Comparison of ENCODE assay signal across 10 cellular contexts in genomic region chr1:54577612-54578011, GRCh38. TPM values are rescaled to one million over a fixed set of nuclear protein-coding genes. Genes with fewer than 3 reads are reported as not detected.
DNase-seq lines count a peak whose midpoint lies in the region; ATAC-seq and TF ChIP-seq lines count a peak whose summit lies in the region.
"Had no signal": no experiment of that assay in that cellular context is flagged by ENCODE, and none has a peak within 500 bp of the region (broad histone marks: within the 10 kb centered on the region; RNA-seq: fewer than 3 reads in every experiment).

No MANE protein-coding gene starts in this region.

- in situ Hi-C loops in astrocyte of the cerebellum (cut with HindIII; ENCODE audit: low sequenced_read_pairs): no loop called here

- H3K4me3 ChIP-seq in HEK293 (ENCODE audit: low read depth, low read length) (no peak overlapping the region), astrocyte of the cerebellum (ENCODE audit: low read depth, low read length) (no peak overlapping the region), retinal pigment epithelial cell (ENCODE audit: low read length) (no peak overlapping the region)
- H3K4me3 ChIP-seq: breast epithelium had no signal

- no peak overlapping the region for H3K27ac ChIP-seq in HEK293 (ENCODE audit: extremely low read depth, low read depth, low read length)

- no peak for TF ChIP-seq CTCF in HEK293 (tag by site-specific recombination; IDR thresholded peaks at IDR 0.05)
- no peak for TF ChIP-seq CTCF in astrocyte of the cerebellum (IDR thresholded peaks at IDR 0.05; ENCODE audit: low read depth, low read length, missing control alignments)
- no peak for TF ChIP-seq CTCF in retinal pigment epithelial cell (conservative IDR thresholded peaks at IDR 0.05; ENCODE audit: low read depth, low read length)

- POLR2A ChIA-PET in HEK293 (lab: Yijun Ruan, JAX): interaction anchor here (0.6 kb wide), 1 partner anchor 720 kb away, joined by 4 read pairs; no protein-coding TSS in a partner anchor

- H3K4me1 ChIP-seq in HEK293 (ENCODE audit: control insufficient read depth, insufficient read depth, low read length): no peaks in the 10 kb centered on the region

- intact Hi-C loops in cardiac septum (cut with DNase I): no loop called here

- DNase-seq in astrocyte of the cerebellum (ENCODE audit: low read depth): peak; percentile 32
- peak; percentile 92 for DNase-seq in cardiac septum (ENCODE audit: low spot score)
- DNase-seq in retinal pigment epithelial cell (ENCODE audit: low read depth): peak; percentile 88
- DNase-seq in T-helper 2 cell: no peak
- DNase-seq in effector CD8-positive, alpha-beta T cell (lab: John Stamatoyannopoulos, UW): no peak
- DNase-seq: activated CD4-positive, alpha-beta T cell treated with anti-CD3 and anti-CD28 coated beads for 36 hours had no signal

- CTCF ChIA-PET in HEK293 (lab: Yijun Ruan, JAX): no interaction called here

- ATAC-seq in GM18517 (IDR thresholded peaks at IDR 0.05; ENCODE audit: unreplicated experiment) (no peak), HG03354 (IDR thresholded peaks at IDR 0.05; ENCODE audit: poor library complexity, severe bottlenecking, unreplicated experiment) (no peak)
- ATAC-seq: activated CD4-positive, alpha-beta T cell treated with anti-CD3 and anti-CD28 coated beads for 36 hours had no signal

- no peaks in the 10 kb centered on the region for H3K9me3 ChIP-seq in HEK293 (ENCODE audit: control insufficient read depth, insufficient read depth, low read depth, low read length)
- H3K9me3 ChIP-seq: breast epithelium had no signal

- no peaks in the 10 kb centered on the region for H3K36me3 ChIP-seq in HEK293 (ENCODE audit: control insufficient read depth in 2 of 2, insufficient read depth in 1 of 2, low read length in 2 of 2)
- H3K36me3 ChIP-seq: breast epithelium had no signal

TF ChIP-seq in HEK293, 187 proteins besides CTCF, POLR2A, EP300 and RAD21:
- TF ChIP-seq ZNF140 (tag by site-specific recombination; IDR thresholded peaks at IDR 0.05) (peak; percentile 87; the same call in 1 of the 2 replicates), ZBTB11 (tag by site-specific recombination; conservative IDR thresholded peaks at IDR 0.05; ENCODE audit: low read depth) (no peak), SETDB1 (IDR thresholded peaks at IDR 0.05; ENCODE audit: insufficient read length, low read length) (peak; percentile 14), PRDM10 (tag by site-specific recombination; IDR thresholded peaks at IDR 0.05) (0 out of 2 replicates have a peak, but pooled peaks have one; percentile 10)

RNA-seq across cellular contexts. Expression of gene ACOT11, which starts 29.6 kb away (rescaled TPM):
- total RNA-seq in cardiac septum: 44.1 TPM

RNA-seq across cellular contexts. Expression of gene FAM151A, which starts 45.7 kb away (rescaled TPM):
- total RNA-seq in cardiac septum: 0.22 TPM
- total RNA-seq: activated CD4-positive, alpha-beta T cell treated with anti-CD3 and anti-CD28 coated beads for 36 hours had no signal

Comparison
In these comparisons a context has a peak if more than half of its experiments do, and no peak if none do; other contexts are left out.
1. DNase-seq: peak in astrocyte of the cerebellum (single experiment), cardiac septum (single experiment) and retinal pigment epithelial cell (single experiment); none in T-helper 2 cell (0 of 5) and effector CD8-positive, alpha-beta T cell (single experiment).